8 cellular contexts compared by ENCODE assay signal in genomic region chr11:14642873-14643696, GRCh38. TPM values are rescaled to one million over a fixed set of nuclear protein-coding genes. Genes with fewer than 3 reads are reported as not detected.
DNase-seq lines count a peak whose midpoint lies in the region; ATAC-seq and TF ChIP-seq lines count a peak whose summit lies in the region.

No MANE protein-coding gene starts in this region.

- no peak overlapping the region for H2BK20ac ChIP-seq in IMR-90 (ENCODE audit: low read depth, low read length)

- H3K56ac ChIP-seq in IMR-90 (ENCODE audit: extremely low read depth, insufficient read depth, low read length) = no peak overlapping the region

- H3K9me3 Mint-ChIP-seq in type B pancreatic cell = no peaks in the 10 kb centered on the region

- H3K36me3 ChIP-seq in IMR-90 (ENCODE audit: control insufficient read depth, insufficient read depth, low read length) = no peaks in the 10 kb centered on the region
- no peaks in the 10 kb centered on the region for H3K36me3 ChIP-seq in mesodermal cell (ENCODE audit: control insufficient read depth, insufficient read depth, low read length)

- no peak for TF ChIP-seq RAD21 in IMR-90 (IDR thresholded peaks at IDR 0.05; ENCODE audit: low read length)

- H3K27me3 Mint-ChIP-seq in type B pancreatic cell = peaks cover 20% of the 10 kb centered on the region

- peak overlapping the region; percentile 67; the same call in 1 of the 2 replicates for H3K27ac ChIP-seq in IMR-90 (ENCODE audit: insufficient read depth, low read length)
- H3K27ac ChIP-seq in mesodermal cell (ENCODE audit: low read depth, low read length, severe bottlenecking) = no peak overlapping the region

- H3K9me1 ChIP-seq in IMR-90 (ENCODE audit: insufficient read depth, low read length) = no peaks in the 10 kb centered on the region

- H2AK9ac ChIP-seq in IMR-90 (replicated peaks; ENCODE audit: low read depth, low read length, poor library complexity) = no peak overlapping the region

- no peaks in the 10 kb centered on the region for H3K79me1 ChIP-seq in IMR-90 (ENCODE audit: low read depth in 1 of 2, low read length in 2 of 2)

- BruUV-seq in IMR-90 (replicated peaks; lab: Mats Ljungman, UMichigan) = no TSS peak

- peak overlapping the region; percentile 95 for H3K4me2 ChIP-seq in IMR-90 (ENCODE audit: low read depth, low read length)

- 35% methylated on average over 31 of the region's 52 CpGs; no CpG with 5 or more reads in 1 of the 2 experiments for WGBS in IMR-90 (ENCODE audit: extremely low coverage in 2 of 2, insufficient read length in 1 of 2), 2 experiments
- WGBS in mesodermal cell (ENCODE audit: insufficient coverage in 2 of 2), 2 experiments = 29 to 46% methylated on average over 33 to 50 of the region's 52 CpGs

- CTCF ChIA-PET in IMR-90 (lab: Yijun Ruan, JAX) = interaction anchor here (0.5 kb wide), 1 partner anchor 1008 kb away, joined by 3 read pairs; no protein-coding TSS in a partner anchor

- no peak overlapping the region for H3K27ac Mint-ChIP-seq in type B pancreatic cell

- no peak overlapping the region for H2BK120ac ChIP-seq in IMR-90 (ENCODE audit: low read depth, low read length)

- no peak overlapping the region; the same call in 1 of the 2 replicates for H3K18ac ChIP-seq in IMR-90 (ENCODE audit: low read depth, low read length)

- H4K8ac ChIP-seq in IMR-90 (ENCODE audit: low read depth in 2 of 2, low read length in 2 of 2) = peak overlapping the region in 1 of 2 experiments; percentile 87; a peak in 3 of 4 replicates

- H2AFZ ChIP-seq in IMR-90 (replicated peaks; ENCODE audit: low read length, poor library complexity) = peak overlapping the region; percentile 96

- no peak overlapping the region for H3K14ac ChIP-seq in IMR-90 (replicated peaks; ENCODE audit: low read depth, low read length)

- H2BK15ac ChIP-seq in IMR-90 (ENCODE audit: low read depth, low read length) = no peak overlapping the region

- no peaks in the 10 kb centered on the region for H3K36me3 Mint-ChIP-seq in type B pancreatic cell

- H4K91ac ChIP-seq in IMR-90 (ENCODE audit: insufficient read depth, low read depth, low read length) = no peak overlapping the region

- no peak overlapping the region for H2BK5ac ChIP-seq in IMR-90 (ENCODE audit: low read depth, low read length, poor library complexity, severe bottlenecking)

- no peak for TF ChIP-seq POLR2A in IMR-90 (IDR thresholded peaks at IDR 0.05; ENCODE audit: low read depth, low read length)

- no peak overlapping the region for H2AK5ac ChIP-seq in IMR-90 (ENCODE audit: low read depth, low read length)

- DNase-seq in AG09309 (ENCODE audit: low read depth) (no peak), IMR-90 (no peak), astrocyte of the cerebellum (ENCODE audit: low read depth) (no peak), type B pancreatic cell (ENCODE audit: extremely low spot score, unreplicated experiment) (no peak)

- ATAC-seq in IMR-90 (ENCODE audit: low read depth) = no peak
- no peak for ATAC-seq in HG02884 (IDR thresholded peaks at IDR 0.05; ENCODE audit: unreplicated experiment)
- ATAC-seq in GM21367 (IDR thresholded peaks at IDR 0.05; ENCODE audit: unreplicated experiment) = no peak
- ATAC-seq in GM19397 (IDR thresholded peaks at IDR 0.05; ENCODE audit: unreplicated experiment) = no peak

- intact Hi-C loops in IMR-90 (cut with micrococcal nuclease) = loop anchor here (5.0 to 10.0 kb wide), 2 partner anchors 101 to 262 kb away; no protein-coding TSS in a partner anchor

- H3K4ac ChIP-seq in IMR-90 (ENCODE audit: low read depth, low read length) = no peak overlapping the region

- no peak for TF ChIP-seq CTCF in AG09309 (IDR thresholded peaks at IDR 0.05; ENCODE audit: control insufficient read depth, insufficient read depth, low read depth, low read length, missing control alignments)
- TF ChIP-seq CTCF in IMR-90 (conservative IDR thresholded peaks at IDR 0.05; ENCODE audit: low read depth, low read length) = no peak
- TF ChIP-seq CTCF in astrocyte of the cerebellum (IDR thresholded peaks at IDR 0.05; ENCODE audit: low read depth, low read length, missing control alignments) = no peak
- no peak for TF ChIP-seq CTCF in type B pancreatic cell (conservative IDR thresholded peaks at IDR 0.05)

- H3K27me3 ChIP-seq in IMR-90 (ENCODE audit: control insufficient read depth, insufficient read depth, low read length) = peaks cover 2% of the 10 kb centered on the region

- POLR2A ChIA-PET in IMR-90 (lab: Charles Lee; ENCODE audit: unreplicated experiment) = no interaction called here

- H3K9me3 ChIP-seq in IMR-90 (ENCODE audit: control insufficient read depth, insufficient read depth, low read length) = no peaks in the 10 kb centered on the region
- no peaks in the 10 kb centered on the region for H3K9me3 ChIP-seq in mesodermal cell (ENCODE audit: control insufficient read depth, low read length)

- H4K5ac ChIP-seq in IMR-90 (ENCODE audit: low read depth, low read length) = no peak overlapping the region

- H3K23ac ChIP-seq in IMR-90 (ENCODE audit: low read depth, low read length) = no peak overlapping the region

- H3K4me3 Mint-ChIP-seq in type B pancreatic cell = peak overlapping the region; percentile 83

- H3K9ac ChIP-seq in IMR-90 (ENCODE audit: low read depth, low read length) = peak overlapping the region; percentile 79

- no peaks in the 10 kb centered on the region for H4K20me1 ChIP-seq in IMR-90 (ENCODE audit: insufficient read depth, low read length)

- in situ Hi-C loops in IMR-90 (cut with MboI; ENCODE audit: low sequenced_read_pairs) = no loop called here
- in situ Hi-C loops in astrocyte of the cerebellum (cut with HindIII; ENCODE audit: low sequenced_read_pairs) = no loop called here

- peak overlapping the region; percentile 57 for H3K4me3 ChIP-seq in AG09309 (ENCODE audit: control insufficient read depth, low read depth, low read length)
- peak overlapping the region; percentile 56 for H3K4me3 ChIP-seq in IMR-90 (ENCODE audit: insufficient read depth, low read depth, low read length)
- H3K4me3 ChIP-seq in astrocyte of the cerebellum (ENCODE audit: low read depth, low read length) = peak overlapping the region; percentile 77
- peak overlapping the region; percentile 69 for H3K4me3 ChIP-seq in mesodermal cell (ENCODE audit: extremely low read depth, insufficient read depth, low read length, poor library complexity, severe bottlenecking)

- dilution Hi-C loops in IMR-90 (cut with HindIII; ENCODE audit: low sequenced_read_pairs, unreplicated experiment) = no loop called here

- no peaks in the 10 kb centered on the region for H3K4me1 ChIP-seq in IMR-90 (ENCODE audit: control insufficient read depth, insufficient read depth, low read length)
- H3K4me1 ChIP-seq in mesodermal cell (ENCODE audit: control insufficient read depth, insufficient read depth, low read length, poor library complexity, severe bottlenecking) = peaks cover 8% of the 10 kb centered on the region

- peaks cover 14% of the 10 kb centered on the region for H3K4me1 Mint-ChIP-seq in type B pancreatic cell (ENCODE audit: unreplicated experiment)

TF ChIP-seq in IMR-90, 13 proteins besides CTCF, POLR2A, EP300 and RAD21:
- TF ChIP-seq CHD1 (IDR thresholded peaks at IDR 0.05; ENCODE audit: low read depth, low read length) = no peak
- no peak for TF ChIP-seq NFE2L2 (IDR thresholded peaks at IDR 0.05; ENCODE audit: low read depth, low read length)
- no peak for TF ChIP-seq BHLHE40 (IDR thresholded peaks at IDR 0.05; ENCODE audit: low read depth, low read length)
- no peak for TF ChIP-seq CEBPB (IDR thresholded peaks at IDR 0.05; ENCODE audit: low read depth, low read length)
- no peak for TF ChIP-seq MAFK (IDR thresholded peaks at IDR 0.05; ENCODE audit: low read depth, low read length)
- no peak for TF ChIP-seq MXI1 (IDR thresholded peaks at IDR 0.05; ENCODE audit: borderline replicate concordance, low read depth, low read length)
- TF ChIP-seq FOS (IDR thresholded peaks at IDR 0.05; ENCODE audit: low read depth, low read length) = no peak
- TF ChIP-seq, protein P1, sequence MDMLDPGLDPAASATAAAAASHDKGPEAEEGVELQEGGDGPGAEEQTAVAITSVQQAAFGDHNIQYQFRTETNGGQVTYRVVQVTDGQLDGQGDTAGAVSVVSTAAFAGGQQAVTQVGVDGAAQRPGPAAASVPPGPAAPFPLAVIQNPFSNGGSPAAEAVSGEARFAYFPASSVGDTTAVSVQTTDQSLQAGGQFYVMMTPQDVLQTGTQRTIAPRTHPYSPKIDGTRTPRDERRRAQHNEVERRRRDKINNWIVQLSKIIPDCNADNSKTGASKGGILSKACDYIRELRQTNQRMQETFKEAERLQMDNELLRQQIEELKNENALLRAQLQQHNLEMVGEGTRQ (IDR thresholded peaks at IDR 0.05; ENCODE audit: low read depth, low read length) = no peak
- no peak for TF ChIP-seq SMC3 (IDR thresholded peaks at IDR 0.05; ENCODE audit: low read depth, low read length)
- no peak for TF ChIP-seq MAZ (IDR thresholded peaks at IDR 0.05; ENCODE audit: borderline replicate concordance, low read depth, low read length)
- no peak for TF ChIP-seq RCOR1 (IDR thresholded peaks at IDR 0.05; ENCODE audit: insufficient replicate concordance, low read length)
- TF ChIP-seq RFX5 (IDR thresholded peaks at IDR 0.05; ENCODE audit: low read depth, low read length) = no peak
- TF ChIP-seq, protein P2, sequence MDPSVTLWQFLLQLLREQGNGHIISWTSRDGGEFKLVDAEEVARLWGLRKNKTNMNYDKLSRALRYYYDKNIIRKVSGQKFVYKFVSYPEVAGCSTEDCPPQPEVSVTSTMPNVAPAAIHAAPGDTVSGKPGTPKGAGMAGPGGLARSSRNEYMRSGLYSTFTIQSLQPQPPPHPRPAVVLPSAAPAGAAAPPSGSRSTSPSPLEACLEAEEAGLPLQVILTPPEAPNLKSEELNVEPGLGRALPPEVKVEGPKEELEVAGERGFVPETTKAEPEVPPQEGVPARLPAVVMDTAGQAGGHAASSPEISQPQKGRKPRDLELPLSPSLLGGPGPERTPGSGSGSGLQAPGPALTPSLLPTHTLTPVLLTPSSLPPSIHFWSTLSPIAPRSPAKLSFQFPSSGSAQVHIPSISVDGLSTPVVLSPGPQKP (IDR thresholded peaks at IDR 0.05; ENCODE audit: borderline replicate concordance, low read depth, low read length) = no peak

RNA-seq across cellular contexts. Expression of gene PDE3B, which starts 0.5 kb away (rescaled TPM):
- total RNA-seq in IMR-90 (2012; rRNA removed) = 1.1 and 1.3 TPM in 2 replicates
- polyA plus RNA-seq in IMR-90 (2012; rRNA removed) = 0.21 and 0.22 TPM in 2 replicates
- 0.04 and 0.09 TPM in 2 replicates for polyA plus RNA-seq in IMR-90 (2012; cell fraction: cytosol; rRNA removed)
- polyA plus RNA-seq in IMR-90 (2012; cell fraction: nucleus; rRNA removed; ENCODE audit: low replicate concordance) = 0.13 and 0.37 TPM in 2 replicates
- polyA plus RNA-seq in mesodermal cell (2013, experiment 1 of 2) = 8.5 TPM
- polyA plus RNA-seq in mesodermal cell (2013, experiment 2 of 2) = 7.9 TPM
- 12.9 and 16.6 TPM in 2 replicates for total RNA-seq in type B pancreatic cell (ENCODE audit: low replicate concordance)
